1 cellular context compared by ENCODE assay signal in the genomic region with DNA sequence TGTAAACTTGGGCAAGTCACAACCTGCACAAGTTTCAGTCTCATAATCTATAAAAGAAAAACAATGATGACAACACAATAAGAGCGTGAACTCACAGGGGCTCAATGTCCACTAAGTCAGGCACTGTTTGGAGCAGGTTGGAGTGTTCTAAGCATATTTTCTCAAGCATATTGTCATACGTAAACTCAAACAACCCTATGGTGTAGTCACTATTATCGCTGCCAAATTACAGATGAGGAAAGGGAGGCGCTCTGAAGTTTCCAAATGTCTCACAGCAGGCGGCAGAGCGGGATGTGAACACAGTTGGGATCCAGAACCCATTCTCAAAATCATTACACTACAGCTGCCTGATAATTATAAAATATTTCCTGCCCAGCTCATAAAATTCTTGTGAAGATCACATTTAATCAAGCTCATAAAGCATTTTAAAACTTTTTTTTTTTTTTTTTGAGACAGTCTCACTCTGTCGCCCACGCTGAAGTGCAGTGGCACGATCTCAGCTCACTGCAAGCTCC.
TF ChIP-seq lines count a peak whose summit lies in the region.

No MANE protein-coding gene starts in this region.

TF ChIP-seq in HEK293T, 16 proteins besides CTCF, POLR2A, EP300 and RAD21:
- TF ChIP-seq CTBP1 (IDR thresholded peaks at IDR 0.05; ENCODE audit: borderline replicate concordance) = no peak
- TF ChIP-seq ZNF384 (IDR thresholded peaks at IDR 0.05) = peak; percentile 58
